In genomic region chr6:509676-510075, GRCh38 we compare ENCODE assay signal across 18 cellular contexts.
DNase-seq lines count a peak whose midpoint lies in the region; ATAC-seq and TF ChIP-seq lines count a peak whose summit lies in the region.
"Had no signal": no experiment of that assay in that cellular context is flagged by ENCODE, and none has a peak within 500 bp of the region (broad histone marks: within the 10 kb centered on the region; RNA-seq: fewer than 3 reads in every experiment).

No MANE protein-coding gene starts in this region.

- DNase-seq in activated CD4-positive, alpha-beta T cell treated with anti-CD3 and anti-CD28 coated beads for 36 hours = no peak
- no peak for DNase-seq in activated CD4-positive, alpha-beta T cell treated with anti-CD3 and anti-CD28 coated beads for 1 hour
- DNase-seq in Jurkat, Clone E6-1 (ENCODE audit: low read depth, low spot score) = peak; percentile 52
- no peak for DNase-seq in activated T-helper 1 cell treated with anti-CD3 and anti-CD28 coated beads, Interleukin-12 subunit alpha, Interleukin-12 subunit beta, Interleukin-2, Interleukin-4 antibody, amounts not matched to agents 30 ng/mL and 10 ng/mL and 1 ng/mL, durations not matched to agents 14 hours and 24 hours and 36 hours (ENCODE audit: low spot score)
- DNase-seq in natural killer cell = no peak
- no peak for DNase-seq in Calu3
- no peak for DNase-seq in HPDE6-E6E7 (ENCODE audit: extremely low spot score)
- no peak for DNase-seq in Right ventricle myocardium superior
- DNase-seq: activated CD8-positive, alpha-beta memory T cell treated with anti-CD3 and anti-CD28 coated beads, Interleukin-2, amount 50 U/mL, for 48 hours; anterior cingulate cortex; cerebellar nuclear complex; H9; hippocampal formation; NCI-H1930; NCI-H446; NK-92 treated with Interleukin-12 subunit alpha and Interleukin-12 subunit beta, amount 100 ng/mL, for 24 hours; upper lobe of right lung had no signal

- TF ChIP-seq CTCF in natural killer cell (IDR thresholded peaks at IDR 0.05) (no peak), Calu3 (IDR thresholded peaks at IDR 0.05; ENCODE audit: unreplicated experiment) (no peak)

- peak overlapping the region; percentile 97 for H3K27ac Mint-ChIP-seq in activated CD4-positive, alpha-beta T cell treated with anti-CD3 and anti-CD28 coated beads for 36 hours
- H3K27ac Mint-ChIP-seq in activated T-helper 1 cell treated with anti-CD3 and anti-CD28 coated beads, Interleukin-12 subunit alpha, Interleukin-12 subunit beta, Interleukin-2, Interleukin-4 antibody, amounts not matched to agents 30 ng/mL and 10 ng/mL and 1 ng/mL, durations not matched to agents 14 hours and 24 hours and 36 hours = peak overlapping the region; percentile 96
- H3K27ac Mint-ChIP-seq in natural killer cell (peak overlapping the region; percentile 11 to 56), Calu3 (ENCODE audit: unreplicated experiment) (no peak overlapping the region)
- H3K27ac Mint-ChIP-seq: H9 had no signal

- no peak overlapping the region for H3K4me3 ChIP-seq in Jurkat, Clone E6-1 (ENCODE audit: low read length)
- H3K4me3 ChIP-seq: A549, upper lobe of right lung had no signal

- peak; percentile 28 for ATAC-seq in activated CD4-positive, alpha-beta T cell treated with anti-CD3 and anti-CD28 coated beads for 36 hours
- ATAC-seq in natural killer cell (no peak), Right ventricle myocardium superior (ENCODE audit: poor library complexity) (no peak)
- ATAC-seq: A549, upper lobe of right lung had no signal

- H3K4me3 Mint-ChIP-seq in activated CD4-positive, alpha-beta T cell treated with anti-CD3 and anti-CD28 coated beads for 36 hours = peak overlapping the region; percentile 55
- peak overlapping the region; percentile 12 for H3K4me3 Mint-ChIP-seq in activated T-helper 1 cell treated with anti-CD3 and anti-CD28 coated beads, Interleukin-12 subunit alpha, Interleukin-12 subunit beta, Interleukin-2, Interleukin-4 antibody, amounts not matched to agents 30 ng/mL and 10 ng/mL and 1 ng/mL, durations not matched to agents 14 hours and 24 hours and 36 hours
- H3K4me3 Mint-ChIP-seq in natural killer cell = peak overlapping the region; percentile 53
- no peak overlapping the region for H3K4me3 Mint-ChIP-seq in Calu3 (ENCODE audit: low read depth, unreplicated experiment)
- H3K4me3 Mint-ChIP-seq: H9 had no signal

- H3K36me3 Mint-ChIP-seq in activated CD4-positive, alpha-beta T cell treated with anti-CD3 and anti-CD28 coated beads for 36 hours (ENCODE audit: low read depth) = peaks cover 30% of the 10 kb centered on the region
- peaks cover 21% of the 10 kb centered on the region for H3K36me3 Mint-ChIP-seq in activated T-helper 1 cell treated with anti-CD3 and anti-CD28 coated beads, Interleukin-12 subunit alpha, Interleukin-12 subunit beta, Interleukin-2, Interleukin-4 antibody, amounts not matched to agents 30 ng/mL and 10 ng/mL and 1 ng/mL, durations not matched to agents 14 hours and 24 hours and 36 hours (ENCODE audit: low read depth)
- H3K36me3 Mint-ChIP-seq in natural killer cell = no peaks in the 10 kb centered on the region
- no peaks in the 10 kb centered on the region for H3K36me3 Mint-ChIP-seq in Calu3 (ENCODE audit: insufficient read depth, unreplicated experiment)

- POLR2A ChIA-PET in activated CD4-positive, alpha-beta T cell treated with anti-CD3 and anti-CD28 coated beads for 36 hours (lab: Charles Lee) = no interaction called here

- no TSS peak for BruUV-seq in Calu3 (replicated peaks; lab: Mats Ljungman, UMichigan)

- H3K4me1 Mint-ChIP-seq in activated CD4-positive, alpha-beta T cell treated with anti-CD3 and anti-CD28 coated beads for 36 hours = peaks cover 95% of the 10 kb centered on the region
- peaks cover 93% of the 10 kb centered on the region for H3K4me1 Mint-ChIP-seq in activated T-helper 1 cell treated with anti-CD3 and anti-CD28 coated beads, Interleukin-12 subunit alpha, Interleukin-12 subunit beta, Interleukin-2, Interleukin-4 antibody, amounts not matched to agents 30 ng/mL and 10 ng/mL and 1 ng/mL, durations not matched to agents 14 hours and 24 hours and 36 hours (ENCODE audit: low read depth)
- H3K4me1 Mint-ChIP-seq in natural killer cell = peaks cover 48 to 56% of the 10 kb centered on the region in 2 donors
- no peaks in the 10 kb centered on the region for H3K4me1 Mint-ChIP-seq in Calu3 (ENCODE audit: low read depth, unreplicated experiment)

- intact Hi-C loops in activated CD4-positive, alpha-beta T cell treated with anti-CD3 and anti-CD28 coated beads for 36 hours (cut with DNase I, micrococcal nuclease) = loop anchor here (1.0 to 2.0 kb wide), 4 partner anchors 7 to 19 kb away; no protein-coding TSS in a partner anchor
- intact Hi-C loops in activated T-helper 1 cell treated with anti-CD3 and anti-CD28 coated beads, Interleukin-12 subunit alpha, Interleukin-12 subunit beta, Interleukin-2, Interleukin-4 antibody, amounts not matched to agents 30 ng/mL and 10 ng/mL and 1 ng/mL, durations not matched to agents 14 hours and 24 hours and 36 hours (cut with micrococcal nuclease) = loop anchor here (1.0 to 5.0 kb wide), 8 partner anchors 10 to 203 kb away; partner anchors contain the start of gene EXOC2
- intact Hi-C loops in natural killer cell (cut with micrococcal nuclease) = no loop called here
- intact Hi-C loops in Calu3 (cut with micrococcal nuclease; ENCODE audit: unreplicated experiment) = no loop called here
- intact Hi-C loops in Right ventricle myocardium superior (cut with DNase I) = no loop called here

- H3K27me3 Mint-ChIP-seq in activated CD4-positive, alpha-beta T cell treated with anti-CD3 and anti-CD28 coated beads for 36 hours = no peaks in the 10 kb centered on the region
- no peaks in the 10 kb centered on the region for H3K27me3 Mint-ChIP-seq in activated T-helper 1 cell treated with anti-CD3 and anti-CD28 coated beads, Interleukin-12 subunit alpha, Interleukin-12 subunit beta, Interleukin-2, Interleukin-4 antibody, amounts not matched to agents 30 ng/mL and 10 ng/mL and 1 ng/mL, durations not matched to agents 14 hours and 24 hours and 36 hours (ENCODE audit: insufficient read depth)
- H3K27me3 Mint-ChIP-seq in natural killer cell (ENCODE audit: low read depth in 2 of 2) = no peaks in the 10 kb centered on the region
- H3K27me3 Mint-ChIP-seq in Calu3 (ENCODE audit: unreplicated experiment) = no peaks in the 10 kb centered on the region

- H3K9me3 Mint-ChIP-seq in activated CD4-positive, alpha-beta T cell treated with anti-CD3 and anti-CD28 coated beads for 36 hours (ENCODE audit: low read depth) = no peaks in the 10 kb centered on the region
- H3K9me3 Mint-ChIP-seq in activated T-helper 1 cell treated with anti-CD3 and anti-CD28 coated beads, Interleukin-12 subunit alpha, Interleukin-12 subunit beta, Interleukin-2, Interleukin-4 antibody, amounts not matched to agents 30 ng/mL and 10 ng/mL and 1 ng/mL, durations not matched to agents 14 hours and 24 hours and 36 hours = no peaks in the 10 kb centered on the region
- H3K9me3 Mint-ChIP-seq in natural killer cell (no peaks in the 10 kb centered on the region), Calu3 (ENCODE audit: low read depth, unreplicated experiment) (no peaks in the 10 kb centered on the region)
- H3K9me3 Mint-ChIP-seq: H9 had no signal

- CTCF ChIA-PET in activated CD4-positive, alpha-beta T cell treated with anti-CD3 and anti-CD28 coated beads for 36 hours (lab: Charles Lee) = interaction anchor here (0.8 to 1.4 kb wide), 4 partner anchors 64 to 106 kb away, joined by 3 read pairs; no protein-coding TSS in a partner anchor
- CTCF ChIA-PET in Calu3 (lab: Charles Lee) = no interaction called here

Comparison
In these comparisons a context has a peak if more than half of its experiments do, and no peak if none do; other contexts are left out.
1. intact Hi-C loops: an anchor here in activated CD4-positive, alpha-beta T cell treated with anti-CD3 and anti-CD28 coated beads for 36 hours (1.0 to 2.0 kb wide) and activated T-helper 1 cell treated with anti-CD3 and anti-CD28 coated beads, Interleukin-12 subunit alpha, Interleukin-12 subunit beta, Interleukin-2, Interleukin-4 antibody, amounts not matched to agents 30 ng/mL and 10 ng/mL and 1 ng/mL, durations not matched to agents 14 hours and 24 hours and 36 hours (1.0 to 5.0 kb wide); none called in natural killer cell, Calu3 and Right ventricle myocardium superior.